8 cellular contexts compared by ENCODE assay signal in genomic region chr20:51541189-51542032, GRCh38. TPM values are rescaled to one million over a fixed set of nuclear protein-coding genes. Genes with fewer than 3 reads are reported as not detected.
DNase-seq lines count a peak whose midpoint lies in the region; ATAC-seq lines count a peak whose summit lies in the region.

No MANE protein-coding gene starts in this region.

- peak in 10 of 14 donors; percentile 5 to 85 (median 62) for DNase-seq in C1 segment of cervical spinal cord (lab: John Stamatoyannopoulos, UW)
- DNase-seq in MV-4-11 (lab: John Stamatoyannopoulos, UW), result peak; percentile 85
- peak; percentile 59 to 78 for DNase-seq in activated CD4-positive, alpha-beta T cell treated with anti-CD3 and anti-CD28 coated beads, Interleukin-2, amount 50 U/mL, for 24 hours (ENCODE audit: low read depth in 1 of 2, low spot score in 1 of 2)
- peak; percentile 77 for DNase-seq in effector CD4-positive, alpha-beta T cell
- DNase-seq in stimulated activated CD8-positive, alpha-beta memory T cell treated with anti-CD3 and anti-CD28 coated beads, Interleukin-4, amount 100 ng/mL, for 48 hours, result peak; percentile 86

- peaks cover 5% of the 10 kb centered on the region for H3K27me3 ChIP-seq in mononuclear cell (ENCODE audit: insufficient read depth, low read length)

- no peaks in the 10 kb centered on the region for H3K9me3 ChIP-seq in mononuclear cell (ENCODE audit: low read depth, low read length)

- H3K4me1 ChIP-seq in mononuclear cell (ENCODE audit: insufficient read depth, low read length), result peaks cover 46% of the 10 kb centered on the region

- ATAC-seq in GM21367 (IDR thresholded peaks at IDR 0.05; ENCODE audit: unreplicated experiment) (peak; percentile 36), HG03469 (IDR thresholded peaks at IDR 0.05; ENCODE audit: unreplicated experiment) (no peak)

- peak overlapping the region; percentile 72 for H3K4me3 ChIP-seq in mononuclear cell (ENCODE audit: low read length)

RNA-seq across cellular contexts. Expression of gene NFATC2, which starts 1.1 kb away (rescaled TPM):
- total RNA-seq in mononuclear cell, result 12.2 TPM
